Comparison of ENCODE assay signal across 10 cellular contexts in the genomic region with DNA sequence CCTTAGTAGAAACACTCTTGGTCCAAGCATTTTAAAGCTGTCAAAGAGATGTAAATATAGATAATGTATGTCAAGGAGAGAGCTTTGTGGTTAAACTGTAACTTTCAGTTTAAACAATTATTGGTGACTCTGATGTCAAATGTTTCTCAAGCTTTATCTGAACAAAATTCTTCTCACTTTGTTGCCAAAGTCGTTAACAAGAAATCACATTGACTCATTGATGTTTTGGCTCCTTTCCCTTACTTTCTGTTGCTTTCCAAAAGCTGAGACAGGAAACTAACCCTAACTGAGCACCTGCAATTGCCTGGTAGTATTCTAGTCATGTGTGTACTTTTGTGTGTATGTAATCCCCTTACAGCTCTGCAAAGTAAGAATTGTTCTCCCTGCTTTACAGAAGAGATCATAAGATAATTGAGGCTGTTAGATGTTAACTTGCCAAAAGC.
DNase-seq lines count a peak whose midpoint lies in the region; ATAC-seq and TF ChIP-seq lines count a peak whose summit lies in the region.
"Had no signal": no experiment of that assay in that cellular context is flagged by ENCODE, and none has a peak within 500 bp of the region (broad histone marks: within the 10 kb centered on the region; RNA-seq: fewer than 3 reads in every experiment).

No MANE protein-coding gene starts in this region.

- H3F3A ChIP-seq in PC-3 (ENCODE audit: low read length, unreplicated experiment) = no peaks in the 10 kb centered on the region

- no peaks in the 10 kb centered on the region for H3K9me2 ChIP-seq in PC-3 (replicated peaks; ENCODE audit: low read length)

- H3K4me2 ChIP-seq in PC-3 (ENCODE audit: low read length) = peak overlapping the region; percentile 48; the same call in 1 of the 2 replicates

- H3K27me3 ChIP-seq in PC-3 (ENCODE audit: low read length) = 0 out of 2 replicates have a peak, but pooled peaks cover 5% of the 10 kb centered on the region
- H3K27me3 ChIP-seq: breast epithelium, MG63 had no signal

- H3K4me1 ChIP-seq in PC-3 (ENCODE audit: insufficient read depth, low read length) = peaks cover 14% of the 10 kb centered on the region
- H3K4me1 ChIP-seq: breast epithelium had no signal

- H3K9ac ChIP-seq in PC-3 (ENCODE audit: low read length) = no peak overlapping the region

- CTCF ChIA-PET in PC-3 (lab: Charles Lee) = no interaction called here

- H4K20me1 ChIP-seq in PC-3 (ENCODE audit: low read length) = no peaks in the 10 kb centered on the region

- no peaks in the 10 kb centered on the region for H3K36me3 ChIP-seq in PC-3 (ENCODE audit: low read depth, low read length)
- H3K36me3 ChIP-seq: breast epithelium, MG63 had no signal

- intact Hi-C loops in PC-3 (cut with micrococcal nuclease) = no loop called here

- no peaks in the 10 kb centered on the region for H3K9me3 ChIP-seq in PC-3 (ENCODE audit: low read length)
- H3K9me3 ChIP-seq: breast epithelium, MG63 had no signal

- TF ChIP-seq CTCF in GM10266 (IDR thresholded peaks at IDR 0.05; ENCODE audit: control insufficient read depth, insufficient read depth, low read depth, missing control alignments) (no peak), PC-3 (conservative IDR thresholded peaks at IDR 0.05; ENCODE audit: low read depth, low read length) (no peak)

- peak overlapping the region; percentile 28 for H3K27ac ChIP-seq in PC-3 (ENCODE audit: low read length)
- H3K27ac ChIP-seq: breast epithelium had no signal

- POLR2A ChIA-PET in PC-3 (lab: Charles Lee; ENCODE audit: unreplicated experiment) = no interaction called here

- DNase-seq in GM10266 (ENCODE audit: extremely low spot score) (peak; percentile 17), PC-3 (peak; percentile 91), kidney tubule cell (ENCODE audit: low spot score) (peak; percentile 25), NCI-H1694 (lab: John Stamatoyannopoulos, UW) (no peak), DMS114 treated with DMSO at 0.1 percent for 48 hours (lab: John Stamatoyannopoulos, UW; ENCODE audit: unreplicated experiment) (no peak), amygdala (lab: John Stamatoyannopoulos, UW) (no peak)
- no peak for DNase-seq in stimulated activated CD4-positive, alpha-beta T cell treated with anti-CD3 and anti-CD28 coated beads, Interleukin-12 subunit alpha, Interleukin-12 subunit beta, amount 100 ng/mL, for 4 hours
- DNase-seq: MG63 had no signal

- H2AFZ ChIP-seq in PC-3 (ENCODE audit: low read length) = no peak overlapping the region

- peak; percentile 88 for ATAC-seq in HG02885 (IDR thresholded peaks at IDR 0.05; ENCODE audit: poor library complexity, unreplicated experiment)
- no peak for ATAC-seq in PC-3

- H3K79me2 ChIP-seq in PC-3 (ENCODE audit: low read length) = no peaks in the 10 kb centered on the region

- no peak overlapping the region for H3K4me3 ChIP-seq in PC-3 (ENCODE audit: low read length)
- H3K4me3 ChIP-seq: breast epithelium, MG63 had no signal

- BruUV-seq in PC-3 (replicated peaks; lab: Mats Ljungman, UMichigan) = no TSS peak

Comparison
In these comparisons a context has a peak if more than half of its experiments do, and no peak if none do; other contexts are left out.
1. DNase-seq: peak in GM10266 (single experiment), PC-3 (single experiment) and kidney tubule cell (single experiment); none in NCI-H1694 (single experiment), stimulated activated CD4-positive, alpha-beta T cell treated with anti-CD3 and anti-CD28 coated beads, Interleukin-12 subunit alpha, Interleukin-12 subunit beta, amount 100 ng/mL, for 4 hours (single experiment), DMS114 treated with DMSO at 0.1 percent for 48 hours (single experiment) and amygdala (0 of 56).